ENCODE assay signal across 1 cellular context in the genomic region with DNA sequence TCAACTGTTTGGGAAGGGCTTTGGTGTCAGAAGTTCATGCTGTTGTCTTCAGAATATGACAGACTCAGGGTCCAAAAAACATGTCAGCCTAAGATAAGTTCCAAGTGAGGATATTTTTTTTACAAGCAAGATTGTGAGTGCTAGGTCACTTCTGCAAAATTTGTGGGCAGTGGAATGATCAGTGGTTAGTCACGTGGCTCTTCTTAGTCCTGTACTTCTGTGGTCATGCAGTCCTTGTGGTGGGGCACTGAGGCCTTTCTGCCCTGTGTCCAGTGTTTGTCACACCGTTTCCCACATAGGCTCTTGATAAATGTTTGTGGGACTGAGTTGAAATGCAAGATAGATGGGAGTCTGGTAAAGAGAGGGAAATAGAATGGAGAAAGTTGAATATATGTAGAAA.
A peak's percentile ranks its signal among the peaks of the same experiment; 100 is the strongest.
TF ChIP-seq lines count a peak whose summit lies in the region.

No MANE protein-coding gene starts in this region.

TF ChIP-seq in GM12878, 131 proteins besides CTCF, POLR2A, EP300 and RAD21 (continued from another document and continues in another):
- TF ChIP-seq, protein P1, sequence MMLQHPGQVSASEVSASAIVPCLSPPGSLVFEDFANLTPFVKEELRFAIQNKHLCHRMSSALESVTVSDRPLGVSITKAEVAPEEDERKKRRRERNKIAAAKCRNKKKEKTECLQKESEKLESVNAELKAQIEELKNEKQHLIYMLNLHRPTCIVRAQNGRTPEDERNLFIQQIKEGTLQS (IDR thresholded peaks at IDR 0.05; ENCODE audit: borderline replicate concordance, extremely low read depth, low read depth, low read length): no peak
- TF ChIP-seq RELB (IDR thresholded peaks at IDR 0.05; ENCODE audit: low read depth) (0 out of 2 replicates have a peak, but pooled peaks have one; percentile 18), RCOR1 (conservative IDR thresholded peaks at IDR 0.05; ENCODE audit: low read depth, low read length) (no peak), LARP7 (IDR thresholded peaks at IDR 0.05) (no peak), SP1 (IDR thresholded peaks at IDR 0.05; ENCODE audit: low read depth, low read length) (no peak), RFX5 (IDR thresholded peaks at IDR 0.05; ENCODE audit: low read depth, low read length) (no peak), SRF (IDR thresholded peaks at IDR 0.05; ENCODE audit: low read depth in 2 of 2, low read length in 2 of 2) (no peak), POU2F2 (IDR thresholded peaks at IDR 0.05; ENCODE audit: borderline replicate concordance, low read depth, low read length) (no peak), YBX1 (IDR thresholded peaks at IDR 0.05) (no peak), IKZF1 (conservative IDR thresholded peaks at IDR 0.05) (0 out of 2 replicates have a peak, but pooled peaks have one; percentile 35), PML (IDR thresholded peaks at IDR 0.05; ENCODE audit: low read length) (no peak), BMI1 (IDR thresholded peaks at IDR 0.05; ENCODE audit: borderline replicate concordance) (no peak), EED (IDR thresholded peaks at IDR 0.05; ENCODE audit: low read depth) (0 out of 2 replicates have a peak, but pooled peaks have one; percentile 37), KAT2A (conservative IDR thresholded peaks at IDR 0.05; ENCODE audit: control insufficient read depth, low read depth, low read length) (no peak), HDGF (IDR thresholded peaks at IDR 0.05) (no peak; the same call in 1 of the 2 replicates), NKRF (conservative IDR thresholded peaks at IDR 0.05) (no peak), TCF12 (IDR thresholded peaks at IDR 0.05; ENCODE audit: low read depth, low read length) (no peak), SMAD1 (IDR thresholded peaks at IDR 0.05; ENCODE audit: low read depth, partially characterized antibody) (no peak), POLR2AphosphoS2 (IDR thresholded peaks at IDR 0.05; ENCODE audit: low read depth, low read length) (no peak), NBN (IDR thresholded peaks at IDR 0.05) (peak; percentile 45; the same call in 1 of the 2 replicates), JUNB (IDR thresholded peaks at IDR 0.05) (no peak), TBL1XR1 (IDR thresholded peaks at IDR 0.05; ENCODE audit: low read depth, low read length) (no peak), NR2F1 (conservative IDR thresholded peaks at IDR 0.05) (no peak), ZNF207 (IDR thresholded peaks at IDR 0.05; ENCODE audit: borderline replicate concordance) (no peak), PRDM15 (CRISPR knock-in tag; IDR thresholded peaks at IDR 0.05) (no peak), JUND (IDR thresholded peaks at IDR 0.05; ENCODE audit: low read depth, low read length) (no peak), CREB1 (IDR thresholded peaks at IDR 0.05; ENCODE audit: low read depth) (no peak), NFXL1 (IDR thresholded peaks at IDR 0.05; ENCODE audit: borderline replicate concordance) (no peak), SKIL (IDR thresholded peaks at IDR 0.05; ENCODE audit: low read depth, poor library complexity, severe bottlenecking) (no peak), SPI1 (IDR thresholded peaks at IDR 0.05; ENCODE audit: borderline replicate concordance, insufficient read depth, low read depth, low read length) (peak; percentile 85), SREBF1 (IDR thresholded peaks at IDR 0.05; ENCODE audit: low read length) (no peak), FOXM1 (IDR thresholded peaks at IDR 0.05; ENCODE audit: low read depth, low read length) (peak; percentile 52; the same call in 1 of the 2 replicates), BRCA1 (IDR thresholded peaks at IDR 0.05; ENCODE audit: low read depth, low read length) (no peak), BACH1 (IDR thresholded peaks at IDR 0.05; ENCODE audit: borderline replicate concordance) (no peak), TARDBP (IDR thresholded peaks at IDR 0.05; ENCODE audit: borderline replicate concordance) (no peak), MYC (IDR thresholded peaks at IDR 0.05; ENCODE audit: insufficient read depth, insufficient read length, insufficient replicate concordance, low read length, severe bottlenecking) (no peak), MTA2 (IDR thresholded peaks at IDR 0.05; ENCODE audit: low read depth) (no peak), CHD2 (IDR thresholded peaks at IDR 0.05; ENCODE audit: borderline replicate concordance, low read depth, low read length) (no peak), CEBPB (IDR thresholded peaks at IDR 0.05; ENCODE audit: borderline replicate concordance in 1 of 2, low read depth in 2 of 2, low read length in 2 of 2) (no peak), SIX5 (IDR thresholded peaks at IDR 0.05; ENCODE audit: low read depth, low read length, severe bottlenecking) (no peak)
- TF ChIP-seq, protein P2, sequence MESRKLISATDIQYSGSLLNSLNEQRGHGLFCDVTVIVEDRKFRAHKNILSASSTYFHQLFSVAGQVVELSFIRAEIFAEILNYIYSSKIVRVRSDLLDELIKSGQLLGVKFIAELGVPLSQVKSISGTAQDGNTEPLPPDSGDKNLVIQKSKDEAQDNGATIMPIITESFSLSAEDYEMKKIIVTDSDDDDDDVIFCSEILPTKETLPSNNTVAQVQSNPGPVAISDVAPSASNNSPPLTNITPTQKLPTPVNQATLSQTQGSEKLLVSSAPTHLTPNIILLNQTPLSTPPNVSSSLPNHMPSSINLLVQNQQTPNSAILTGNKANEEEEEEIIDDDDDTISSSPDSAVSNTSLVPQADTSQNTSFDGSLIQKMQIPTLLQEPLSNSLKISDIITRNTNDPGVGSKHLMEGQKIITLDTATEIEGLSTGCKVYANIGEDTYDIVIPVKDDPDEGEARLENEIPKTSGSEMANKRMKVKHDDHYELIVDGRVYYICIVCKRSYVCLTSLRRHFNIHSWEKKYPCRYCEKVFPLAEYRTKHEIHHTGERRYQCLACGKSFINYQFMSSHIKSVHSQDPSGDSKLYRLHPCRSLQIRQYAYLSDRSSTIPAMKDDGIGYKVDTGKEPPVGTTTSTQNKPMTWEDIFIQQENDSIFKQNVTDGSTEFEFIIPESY (IDR thresholded peaks at IDR 0.05): no peak
- TF ChIP-seq, protein P3, sequence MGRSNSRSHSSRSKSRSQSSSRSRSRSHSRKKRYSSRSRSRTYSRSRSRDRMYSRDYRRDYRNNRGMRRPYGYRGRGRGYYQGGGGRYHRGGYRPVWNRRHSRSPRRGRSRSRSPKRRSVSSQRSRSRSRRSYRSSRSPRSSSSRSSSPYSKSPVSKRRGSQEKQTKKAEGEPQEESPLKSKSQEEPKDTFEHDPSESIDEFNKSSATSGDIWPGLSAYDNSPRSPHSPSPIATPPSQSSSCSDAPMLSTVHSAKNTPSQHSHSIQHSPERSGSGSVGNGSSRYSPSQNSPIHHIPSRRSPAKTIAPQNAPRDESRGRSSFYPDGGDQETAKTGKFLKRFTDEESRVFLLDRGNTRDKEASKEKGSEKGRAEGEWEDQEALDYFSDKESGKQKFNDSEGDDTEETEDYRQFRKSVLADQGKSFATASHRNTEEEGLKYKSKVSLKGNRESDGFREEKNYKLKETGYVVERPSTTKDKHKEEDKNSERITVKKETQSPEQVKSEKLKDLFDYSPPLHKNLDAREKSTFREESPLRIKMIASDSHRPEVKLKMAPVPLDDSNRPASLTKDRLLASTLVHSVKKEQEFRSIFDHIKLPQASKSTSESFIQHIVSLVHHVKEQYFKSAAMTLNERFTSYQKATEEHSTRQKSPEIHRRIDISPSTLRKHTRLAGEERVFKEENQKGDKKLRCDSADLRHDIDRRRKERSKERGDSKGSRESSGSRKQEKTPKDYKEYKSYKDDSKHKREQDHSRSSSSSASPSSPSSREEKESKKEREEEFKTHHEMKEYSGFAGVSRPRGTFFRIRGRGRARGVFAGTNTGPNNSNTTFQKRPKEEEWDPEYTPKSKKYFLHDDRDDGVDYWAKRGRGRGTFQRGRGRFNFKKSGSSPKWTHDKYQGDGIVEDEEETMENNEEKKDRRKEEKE (IDR thresholded peaks at IDR 0.05): no peak
- TF ChIP-seq, protein P4, sequence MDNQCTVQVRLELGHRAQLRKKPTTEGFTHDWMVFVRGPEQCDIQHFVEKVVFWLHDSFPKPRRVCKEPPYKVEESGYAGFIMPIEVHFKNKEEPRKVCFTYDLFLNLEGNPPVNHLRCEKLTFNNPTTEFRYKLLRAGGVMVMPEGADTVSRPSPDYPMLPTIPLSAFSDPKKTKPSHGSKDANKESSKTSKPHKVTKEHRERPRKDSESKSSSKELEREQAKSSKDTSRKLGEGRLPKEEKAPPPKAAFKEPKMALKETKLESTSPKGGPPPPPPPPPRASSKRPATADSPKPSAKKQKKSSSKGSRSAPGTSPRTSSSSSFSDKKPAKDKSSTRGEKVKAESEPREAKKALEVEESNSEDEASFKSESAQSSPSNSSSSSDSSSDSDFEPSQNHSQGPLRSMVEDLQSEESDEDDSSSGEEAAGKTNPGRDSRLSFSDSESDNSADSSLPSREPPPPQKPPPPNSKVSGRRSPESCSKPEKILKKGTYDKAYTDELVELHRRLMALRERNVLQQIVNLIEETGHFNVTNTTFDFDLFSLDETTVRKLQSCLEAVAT (IDR thresholded peaks at IDR 0.05): peak; percentile 46; the same call in 1 of the 2 replicates
- TF ChIP-seq, protein P5, sequence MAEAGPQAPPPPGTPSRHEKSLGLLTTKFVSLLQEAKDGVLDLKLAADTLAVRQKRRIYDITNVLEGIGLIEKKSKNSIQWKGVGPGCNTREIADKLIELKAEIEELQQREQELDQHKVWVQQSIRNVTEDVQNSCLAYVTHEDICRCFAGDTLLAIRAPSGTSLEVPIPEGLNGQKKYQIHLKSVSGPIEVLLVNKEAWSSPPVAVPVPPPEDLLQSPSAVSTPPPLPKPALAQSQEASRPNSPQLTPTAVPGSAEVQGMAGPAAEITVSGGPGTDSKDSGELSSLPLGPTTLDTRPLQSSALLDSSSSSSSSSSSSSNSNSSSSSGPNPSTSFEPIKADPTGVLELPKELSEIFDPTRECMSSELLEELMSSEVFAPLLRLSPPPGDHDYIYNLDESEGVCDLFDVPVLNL (IDR thresholded peaks at IDR 0.05; ENCODE audit: low read depth, low read length): no peak
